ENCODE assay signal across 10 cellular contexts in genomic region chr13:114319441-114319871, GRCh38. TPM values are rescaled to one million over a fixed set of nuclear protein-coding genes. Genes with fewer than 3 reads are reported as not detected.
DNase-seq lines count a peak whose midpoint lies in the region; ATAC-seq, FAIRE-seq and TF ChIP-seq lines count a peak whose summit lies in the region.
"Had no signal": no experiment of that assay in that cellular context is flagged by ENCODE, and none has a peak within 500 bp of the region (broad histone marks: within the 10 kb centered on the region; RNA-seq: fewer than 3 reads in every experiment).

No MANE protein-coding gene starts in this region.

- H3K27me3 ChIP-seq in CD4-positive, alpha-beta T cell (ENCODE audit: control insufficient read depth, insufficient read depth, low read length): no peaks in the 10 kb centered on the region
- no peaks in the 10 kb centered on the region for H3K27me3 ChIP-seq in pancreas

- H3K4me1 Mint-ChIP-seq in CD4-positive, alpha-beta T cell (ENCODE audit: low read depth): peaks cover 42% of the 10 kb centered on the region
- peaks cover 32 to 45% (median 43%) of the 10 kb centered on the region in 3 donors for H3K4me1 Mint-ChIP-seq in naive B cell

- CTCF ChIA-PET in CD4-positive, alpha-beta T cell (lab: Charles Lee): no interaction called here

- peaks cover 50% of the 10 kb centered on the region for H3K36me3 Mint-ChIP-seq in CD4-positive, alpha-beta T cell (ENCODE audit: low read depth)
- H3K36me3 Mint-ChIP-seq in naive B cell: peaks cover 13 to 34% of the 10 kb centered on the region in 2 donors

- no peak for FAIRE-seq in pancreas (lab: Jason Lieb, UNC)

- WGBS in pancreas, 2 donors: 73 to 78% methylated on average over 3 of the region's 3 CpGs

- H3K27ac Mint-ChIP-seq in CD4-positive, alpha-beta T cell: peak overlapping the region; percentile 13
- peak overlapping the region; percentile 25 to 90 (median 69) for H3K27ac Mint-ChIP-seq in naive B cell

- H3K36me3 ChIP-seq in pancreas: peaks cover 0 to 20% (median 7%) of the 10 kb centered on the region in 3 donors

- no peak for ATAC-seq in CD4-positive, alpha-beta T cell (ENCODE audit: poor library complexity)
- ATAC-seq in naive B cell (ENCODE audit: low read depth in 2 of 2) (no peak), pancreas (no peak)

- no peak for TF ChIP-seq CTCF in CD4-positive, alpha-beta T cell (IDR thresholded peaks at IDR 0.05)
- TF ChIP-seq CTCF in astrocyte of the spinal cord (IDR thresholded peaks at IDR 0.05; ENCODE audit: low read depth, low read length): no peak
- TF ChIP-seq CTCF in pancreas (IDR thresholded peaks at IDR 0.05): no peak

- DNase-seq in CD4-positive, alpha-beta T cell: no peak
- DNase-seq in HS-27A (ENCODE audit: low read depth) (peak; percentile 67), astrocyte of the spinal cord (ENCODE audit: low read depth, low spot score) (peak; percentile 71), naive B cell (no peak), pancreas (no peak), DMS79 (lab: John Stamatoyannopoulos, UW) (no peak)
- no peak for DNase-seq in stimulated activated CD8-positive, alpha-beta memory T cell treated with anti-CD3 and anti-CD28 coated beads, Interleukin-4, amount 100 ng/mL, for 48 hours
- DNase-seq: effector memory CD4-positive, alpha-beta T cell; immature natural killer cell; NCI-H446 treated with DMSO at 0.1 percent for 48 hours had no signal

- H3K4me3 ChIP-seq in astrocyte of the spinal cord (ENCODE audit: low read depth, low read length) (no peak overlapping the region), pancreas (no peak overlapping the region)

- H3K9me3 Mint-ChIP-seq in CD4-positive, alpha-beta T cell: no peaks in the 10 kb centered on the region
- peaks cover 0 to 2% (median 0%) of the 10 kb centered on the region in 7 donors for H3K9me3 Mint-ChIP-seq in naive B cell
- H3K9me3 Mint-ChIP-seq: immature natural killer cell had no signal

- no peaks in the 10 kb centered on the region for H3K9me3 ChIP-seq in CD4-positive, alpha-beta T cell (ENCODE audit: control insufficient read depth, low read length)
- H3K9me3 ChIP-seq in pancreas: no peaks in the 10 kb centered on the region

- peaks cover 11 to 25% (median 15%) of the 10 kb centered on the region in 3 donors for H3K4me1 ChIP-seq in pancreas

- H3K27ac ChIP-seq in CD4-positive, alpha-beta T cell (ENCODE audit: low read depth, low read length): no peak overlapping the region
- no peak overlapping the region for H3K27ac ChIP-seq in pancreas

- H3K27me3 Mint-ChIP-seq in CD4-positive, alpha-beta T cell: no peaks in the 10 kb centered on the region
- no peaks in the 10 kb centered on the region for H3K27me3 Mint-ChIP-seq in naive B cell

- POLR2A ChIA-PET in CD4-positive, alpha-beta T cell (lab: Charles Lee): no interaction called here

- no peak overlapping the region for H3K4me3 Mint-ChIP-seq in CD4-positive, alpha-beta T cell
- peak overlapping the region in 2 of 8 donors; percentile 0 to 35 for H3K4me3 Mint-ChIP-seq in naive B cell
- H3K4me3 Mint-ChIP-seq: immature natural killer cell had no signal

- intact Hi-C loops in CD4-positive, alpha-beta T cell (cut with DNase I, micrococcal nuclease): no loop called here
- intact Hi-C loops in pancreas (cut with DNase I): no loop called here

- in situ Hi-C loops in astrocyte of the spinal cord (cut with HindIII; ENCODE audit: low sequenced_read_pairs): no loop called here

RNA-seq across cellular contexts. Expression of gene CHAMP1, which starts 5.2 kb away (rescaled TPM):
- total RNA-seq in CD4-positive, alpha-beta T cell: 10 to 100 TPM; 11.0 to 12.2 TPM
- polyA plus RNA-seq in naive B cell (ENCODE audit: low read depth in 6 of 6) (10 to 100 TPM in 5 of 6 donors, 1 to 10 TPM in 1; 5.6 to 26.3 (median 17.7) TPM), pancreas (1 to 10 TPM; 3.6 to 4.8 TPM)
- total RNA-seq in pancreas: 10 to 100 TPM in 1 of 6 donors, 1 to 10 TPM in 5; 6.5 to 12.3 (median 8.8) TPM

RNA-seq across cellular contexts. Expression of gene UPF3A, which starts 38.1 kb away (rescaled TPM):
- 10 to 100 TPM; 31.8 TPM for total RNA-seq in CD4-positive, alpha-beta T cell
- 10 to 100 TPM; 17.0 to 26.8 (median 23.0) TPM for polyA plus RNA-seq in naive B cell (ENCODE audit: low read depth in 6 of 6)
- 10 to 100 TPM; 17.1 to 32.5 (median 24.0) TPM for total RNA-seq in pancreas
- 10 to 100 TPM; 64.6 to 73.8 TPM for polyA plus RNA-seq in pancreas

Comparison
In these comparisons a context has a peak if more than half of its experiments do, and no peak if none do; other contexts are left out.
1. DNase-seq: peak in HS-27A (single experiment) and astrocyte of the spinal cord (single experiment); none in CD4-positive, alpha-beta T cell (0 of 10), naive B cell (single experiment), pancreas (0 of 6), stimulated activated CD8-positive, alpha-beta memory T cell treated with anti-CD3 and anti-CD28 coated beads, Interleukin-4, amount 100 ng/mL, for 48 hours (single experiment) and DMS79 (single experiment).